11 cellular contexts compared by ENCODE assay signal in the genomic region with DNA sequence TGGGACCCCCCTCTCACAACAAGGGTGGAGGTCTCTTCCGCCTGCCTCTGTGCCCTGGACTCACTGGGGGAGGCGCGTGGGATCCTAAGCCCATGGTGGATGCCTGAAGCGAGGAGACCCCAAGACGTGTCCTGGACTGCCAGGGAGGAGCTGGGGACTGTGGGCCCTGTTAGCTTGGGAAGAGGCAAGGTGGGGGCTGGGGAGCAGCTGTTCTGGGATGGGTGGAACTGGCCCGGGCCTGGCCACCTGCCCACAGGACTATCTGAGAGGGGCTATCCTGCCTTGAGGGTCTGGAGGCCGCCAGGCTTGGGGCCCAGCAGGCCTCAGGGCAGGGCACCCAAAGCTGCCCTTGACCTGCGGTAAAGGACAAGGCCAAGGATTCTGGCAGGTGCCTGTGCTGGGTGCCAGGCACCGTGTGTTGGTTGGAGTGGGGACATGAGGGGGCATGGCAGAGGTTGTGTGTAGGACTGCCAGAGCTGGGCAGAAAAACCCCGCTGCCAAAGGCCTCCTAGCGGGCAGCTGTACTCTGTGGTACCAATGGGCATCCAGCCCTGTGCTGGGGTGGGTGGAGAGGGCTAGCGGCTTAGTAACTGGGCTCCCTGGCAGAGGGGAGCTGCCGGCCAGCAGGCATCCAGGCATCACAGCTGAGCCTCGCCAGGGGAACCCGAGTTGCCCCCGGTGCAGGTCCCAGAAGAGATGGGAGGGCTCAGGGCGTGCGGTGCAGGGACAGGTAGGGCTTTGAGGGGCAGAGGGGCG. TPM values are rescaled to one million over a fixed set of nuclear protein-coding genes. Genes with fewer than 3 reads are reported as not detected.
A peak's percentile ranks its signal among the peaks of the same experiment; 100 is the strongest.
DNase-seq lines count a peak whose midpoint lies in the region; ATAC-seq lines count a peak whose summit lies in the region.
"Had no signal": no experiment of that assay in that cellular context is flagged by ENCODE, and none has a peak within 500 bp of the region (broad histone marks: within the 10 kb centered on the region; RNA-seq: fewer than 3 reads in every experiment).

No MANE protein-coding gene starts in this region.

- peaks cover 57% of the 10 kb centered on the region for H3K4me1 Mint-ChIP-seq in activated CD4-positive, alpha-beta T cell treated with anti-CD3 and anti-CD28 coated beads, Interleukin-2, amount 10 ng/mL, durations not matched to agents 7 days and 5 days
- peaks cover 37% of the 10 kb centered on the region for H3K4me1 Mint-ChIP-seq in T-helper 17 cell
- H3K4me1 Mint-ChIP-seq in stimulated activated naive CD8-positive, alpha-beta T cell treated with anti-CD3 and anti-CD28 coated beads, Interleukin-15, Interleukin-2, amounts not matched to agents 100 ng/mL and 50 ng/mL, for 24 hours (ENCODE audit: low read depth), result peaks cover 78% of the 10 kb centered on the region

- no peaks in the 10 kb centered on the region for H3K9me3 Mint-ChIP-seq in activated CD4-positive, alpha-beta T cell treated with anti-CD3 and anti-CD28 coated beads, Interleukin-2, amount 10 ng/mL, durations not matched to agents 7 days and 5 days
- no peaks in the 10 kb centered on the region for H3K9me3 Mint-ChIP-seq in stimulated activated naive CD8-positive, alpha-beta T cell treated with anti-CD3 and anti-CD28 coated beads, Interleukin-15, Interleukin-2, amounts not matched to agents 100 ng/mL and 50 ng/mL, for 24 hours

- peaks cover 27% of the 10 kb centered on the region for H3K36me3 Mint-ChIP-seq in activated CD4-positive, alpha-beta T cell treated with anti-CD3 and anti-CD28 coated beads, Interleukin-2, amount 10 ng/mL, durations not matched to agents 7 days and 5 days (ENCODE audit: low read depth)
- peaks cover 4% of the 10 kb centered on the region for H3K36me3 Mint-ChIP-seq in T-helper 17 cell (ENCODE audit: low read depth)
- peaks cover 4% of the 10 kb centered on the region for H3K36me3 Mint-ChIP-seq in stimulated activated naive CD8-positive, alpha-beta T cell treated with anti-CD3 and anti-CD28 coated beads, Interleukin-15, Interleukin-2, amounts not matched to agents 100 ng/mL and 50 ng/mL, for 24 hours (ENCODE audit: low read depth)

- ATAC-seq in T-helper 17 cell (no peak), GM21825 (IDR thresholded peaks at IDR 0.05; ENCODE audit: unreplicated experiment) (no peak)

- CTCF ChIA-PET in activated CD4-positive, alpha-beta T cell treated with anti-CD3 and anti-CD28 coated beads, Interleukin-2, amount 10 ng/mL, durations not matched to agents 7 days and 5 days (lab: Charles Lee), result interaction anchor here (1.0 to 2.2 kb wide), 4 partner anchors 17 to 297 kb away, joined by 3 to 12 read pairs (median 4); no protein-coding TSS in a partner anchor

- peak overlapping the region; percentile 99 for H3K4me3 Mint-ChIP-seq in activated CD4-positive, alpha-beta T cell treated with anti-CD3 and anti-CD28 coated beads, Interleukin-2, amount 10 ng/mL, durations not matched to agents 7 days and 5 days
- peak overlapping the region; percentile 100 for H3K4me3 Mint-ChIP-seq in T-helper 17 cell
- peak overlapping the region; percentile 93 for H3K4me3 Mint-ChIP-seq in stimulated activated naive CD8-positive, alpha-beta T cell treated with anti-CD3 and anti-CD28 coated beads, Interleukin-15, Interleukin-2, amounts not matched to agents 100 ng/mL and 50 ng/mL, for 24 hours

- POLR2A ChIA-PET in activated CD4-positive, alpha-beta T cell treated with anti-CD3 and anti-CD28 coated beads, Interleukin-2, amount 10 ng/mL, durations not matched to agents 7 days and 5 days (lab: Charles Lee), result interaction anchor here (1.1 kb wide), 1 partner anchor 29 kb away, joined by 3 read pairs; no protein-coding TSS in a partner anchor

- peak overlapping the region; percentile 96 for H3K27ac Mint-ChIP-seq in activated CD4-positive, alpha-beta T cell treated with anti-CD3 and anti-CD28 coated beads, Interleukin-2, amount 10 ng/mL, durations not matched to agents 7 days and 5 days
- H3K27ac Mint-ChIP-seq in T-helper 17 cell, result peak overlapping the region; percentile 99
- H3K27ac Mint-ChIP-seq in stimulated activated naive CD8-positive, alpha-beta T cell treated with anti-CD3 and anti-CD28 coated beads, Interleukin-15, Interleukin-2, amounts not matched to agents 100 ng/mL and 50 ng/mL, for 24 hours, result peak overlapping the region; percentile 95

- DNase-seq in activated CD4-positive, alpha-beta T cell treated with anti-CD3 and anti-CD28 coated beads, Interleukin-2, amount 10 ng/mL, durations not matched to agents 7 days and 5 days, result peak; percentile 45
- no peak for DNase-seq in activated CD4-positive, alpha-beta T cell treated with anti-CD3 and anti-CD28 coated beads for 4 hours
- DNase-seq in T-helper 17 cell (no peak), germinal center (ENCODE audit: low spot score) (peak; percentile 46), amniotic stem cell (lab: John Stamatoyannopoulos, UW) (no peak), RKO (ENCODE audit: low spot score) (no peak)

- no peaks in the 10 kb centered on the region for H3K9me3 ChIP-seq in T-helper 17 cell (ENCODE audit: control insufficient read depth, low read length, poor library complexity, severe bottlenecking)

- no peaks in the 10 kb centered on the region for H3K27me3 Mint-ChIP-seq in activated CD4-positive, alpha-beta T cell treated with anti-CD3 and anti-CD28 coated beads, Interleukin-2, amount 10 ng/mL, durations not matched to agents 7 days and 5 days
- no peaks in the 10 kb centered on the region for H3K27me3 Mint-ChIP-seq in T-helper 17 cell
- no peaks in the 10 kb centered on the region for H3K27me3 Mint-ChIP-seq in stimulated activated naive CD8-positive, alpha-beta T cell treated with anti-CD3 and anti-CD28 coated beads, Interleukin-15, Interleukin-2, amounts not matched to agents 100 ng/mL and 50 ng/mL, for 24 hours

RNA-seq across cellular contexts. Expression of a gene that starts 0.7 kb away (rescaled TPM):
- 100 to 1,000 TPM; 668 to 687 TPM for total RNA-seq in activated CD4-positive, alpha-beta T cell treated with anti-CD3 and anti-CD28 coated beads, Interleukin-2, amount 10 ng/mL, durations not matched to agents 7 days and 5 days
- 100 to 1,000 TPM; 297 to 299 TPM for total RNA-seq in T-helper 17 cell
- total RNA-seq: SK-MEL-5 had no signal

RNA-seq across cellular contexts. Expression of a gene that starts 14.8 kb away (rescaled TPM):
- total RNA-seq in activated CD4-positive, alpha-beta T cell treated with anti-CD3 and anti-CD28 coated beads, Interleukin-2, amount 10 ng/mL, durations not matched to agents 7 days and 5 days, result not detected
- not detected for total RNA-seq in T-helper 17 cell
- total RNA-seq: cerebellum, SK-MEL-5, temporal lobe had no signal

RNA-seq across cellular contexts. Expression of a gene that starts 18.8 kb away (rescaled TPM):
- not detected for total RNA-seq in activated CD4-positive, alpha-beta T cell treated with anti-CD3 and anti-CD28 coated beads, Interleukin-2, amount 10 ng/mL, durations not matched to agents 7 days and 5 days
- not detected for total RNA-seq in T-helper 17 cell
- total RNA-seq: cerebellum, SK-MEL-5, temporal lobe had no signal

RNA-seq across cellular contexts. Expression of a gene that starts 38.1 kb away (rescaled TPM):
- under 1 TPM in 1 of 2 experiments, not detected in 1; 0.05 TPM for total RNA-seq in activated CD4-positive, alpha-beta T cell treated with anti-CD3 and anti-CD28 coated beads, Interleukin-2, amount 10 ng/mL, durations not matched to agents 7 days and 5 days
- not detected for total RNA-seq in T-helper 17 cell
- total RNA-seq: cerebellum, SK-MEL-5, temporal lobe had no signal

Comparison
In these comparisons a context has a peak if more than half of its experiments do, and no peak if none do; other contexts are left out.
1. DNase-seq: peak in activated CD4-positive, alpha-beta T cell treated with anti-CD3 and anti-CD28 coated beads, Interleukin-2, amount 10 ng/mL, durations not matched to agents 7 days and 5 days (single experiment) and germinal center (single experiment); none in activated CD4-positive, alpha-beta T cell treated with anti-CD3 and anti-CD28 coated beads for 4 hours (0 of 2), T-helper 17 cell (0 of 3), amniotic stem cell (single experiment) and RKO (single experiment).
2. Peak in every context shown above with its lines, with median percentiles within 50 percentile points of each other: H3K27ac Mint-ChIP-seq and H3K4me3 Mint-ChIP-seq.